Comparison of ENCODE assay signal across 20 cellular contexts in the genomic region with DNA sequence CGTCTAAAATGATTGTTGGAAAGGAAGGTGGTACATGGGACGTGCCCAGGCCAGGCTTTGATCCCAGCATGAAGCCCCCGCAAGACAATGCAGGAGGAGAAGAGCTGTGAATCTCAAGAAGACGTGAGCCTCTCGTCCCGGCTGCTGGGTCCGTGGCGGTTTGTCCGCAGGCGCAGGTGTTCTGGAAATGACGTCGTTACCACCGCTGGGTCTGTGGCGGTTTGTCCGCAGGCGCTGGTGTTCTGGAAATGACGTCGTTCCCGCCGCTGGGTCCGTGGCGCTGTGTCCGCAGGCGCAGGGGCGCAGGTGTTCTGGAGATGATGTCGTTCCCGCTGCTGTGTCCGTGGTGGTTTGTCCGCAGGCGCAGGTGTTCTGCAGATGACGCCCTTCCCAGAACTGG. TPM values are rescaled to one million over a fixed set of nuclear protein-coding genes. Genes with fewer than 3 reads are reported as not detected.
DNase-seq lines count a peak whose midpoint lies in the region; ATAC-seq and TF ChIP-seq lines count a peak whose summit lies in the region.
"Had no signal": no experiment of that assay in that cellular context is flagged by ENCODE, and none has a peak within 500 bp of the region (broad histone marks: within the 10 kb centered on the region; RNA-seq: fewer than 3 reads in every experiment).

No MANE protein-coding gene starts in this region.

- H3K79me2 ChIP-seq in GM23338 (replicated peaks; ENCODE audit: insufficient read depth) (peaks cover 71% of the 10 kb centered on the region), H9 (ENCODE audit: insufficient read depth, low read length) (peaks cover 7% of the 10 kb centered on the region; the same call in 1 of the 2 replicates)

- H3K4ac ChIP-seq in H9 (ENCODE audit: low read depth, low read length), result no peak overlapping the region
- H3K4ac ChIP-seq in neuronal stem cell (ENCODE audit: low read length), result no peak overlapping the region

- no peak overlapping the region for H3T11ph ChIP-seq in H9 (ENCODE audit: low read length)

- H3K23ac ChIP-seq in H9 (ENCODE audit: insufficient read length, low read depth, low read length) (no peak overlapping the region), neuronal stem cell (ENCODE audit: low read depth, low read length, poor library complexity) (peak overlapping the region; percentile 73)

- H3K36me3 Mint-ChIP-seq in GM23338 (ENCODE audit: low read depth) (peaks cover 80% of the 10 kb centered on the region), H9 (ENCODE audit: insufficient read depth in 1 of 3, low read depth in 3 of 3) (peaks cover 52 to 94% (median 85%) of the 10 kb centered on the region in 3 experiments; a peak in 6 of 7 replicates), WTC11 (peaks cover 73% of the 10 kb centered on the region)

- H2AK5ac ChIP-seq in H9 (ENCODE audit: insufficient read length, low read length) (no peak overlapping the region), neuronal stem cell (ENCODE audit: low read depth, low read length) (no peak overlapping the region)

- no peak overlapping the region for H3K4me2 ChIP-seq in GM23338
- no peak overlapping the region for H3K4me2 ChIP-seq in H9 (ENCODE audit: insufficient read depth, insufficient read length, low read length)
- H3K4me2 ChIP-seq in neuronal stem cell (ENCODE audit: insufficient read depth, low read length, poor library complexity, severe bottlenecking), result no peak overlapping the region

- H3K23me2 ChIP-seq in H9 (ENCODE audit: insufficient read length, low read depth, low read length, poor library complexity, severe bottlenecking), result no peaks in the 10 kb centered on the region

- peaks cover 30% of the 10 kb centered on the region for H3K36me3 ChIP-seq in GM23338 (ENCODE audit: insufficient read depth)
- peaks cover 59 to 100% of the 10 kb centered on the region in 2 donors for H3K36me3 ChIP-seq in neuronal stem cell (replicated peaks in 1 of 2; ENCODE audit: control insufficient read depth in 2 of 2, insufficient read depth in 2 of 2, low read length in 2 of 2)
- H3K36me3 ChIP-seq in tibial nerve, result peaks cover 5 to 99% (median 9%) of the 10 kb centered on the region in 3 donors

- CTCF ChIA-PET in WTC11 (lab: Charles Lee), result interaction anchor here (2.0 kb wide), 1 partner anchor 35 kb away, joined by 5 read pairs; no protein-coding TSS in a partner anchor

- peaks cover 22% of the 10 kb centered on the region; the same call in 1 of the 2 replicates for H3F3A ChIP-seq in GM23338 (replicated peaks; ENCODE audit: low read depth)

- H3K9me2 ChIP-seq in GM23338 (ENCODE audit: insufficient read depth), result no peaks in the 10 kb centered on the region

- TF ChIP-seq POLR2A in tibial nerve (IDR thresholded peaks at IDR 0.05), result no peak

- H2AFZ ChIP-seq in GM23338 (no peak overlapping the region), H9 (ENCODE audit: low read length) (no peak overlapping the region), neuronal stem cell (ENCODE audit: low read length) (no peak overlapping the region)

- H2BK5ac ChIP-seq in H9 (ENCODE audit: insufficient read length, low read length) (no peak overlapping the region), neuronal stem cell (ENCODE audit: low read length) (no peak overlapping the region)

- no peak overlapping the region for H3K56ac ChIP-seq in H9 (ENCODE audit: insufficient read length, low read depth, low read length)

- WGBS in H9 (ENCODE audit: extremely low coverage, insufficient read length, low lambda C conversion rate), result no CpG with 5 or more reads among the region's 31 CpGs
- no CpG with 5 or more reads among the region's 31 CpGs for WGBS in neuronal stem cell (ENCODE audit: extremely low coverage in 2 of 2, insufficient read length in 2 of 2, insufficient replicate concordance in 1 of 2), 2 donors
- WGBS in tibial nerve, 2 donors, result 87 to 90% methylated on average over 26 of the region's 31 CpGs

- H3K9me3 Mint-ChIP-seq in GM23338 (no peaks in the 10 kb centered on the region), H9 (no peaks in the 10 kb centered on the region), WTC11 (no peaks in the 10 kb centered on the region)
- H3K9me3 Mint-ChIP-seq: CD4-positive, CD25-positive, alpha-beta regulatory T cell; CD8-positive, alpha-beta memory T cell had no signal

- POLR2A ChIA-PET in WTC11 (lab: Charles Lee), result no interaction called here

- H3K9ac ChIP-seq in H9 (ENCODE audit: extremely low read depth, insufficient read length, low read length) (no peak overlapping the region), neuronal stem cell (ENCODE audit: low read depth, low read length, poor library complexity) (no peak overlapping the region)

- peaks cover 6% of the 10 kb centered on the region for H3K79me1 ChIP-seq in H9 (ENCODE audit: insufficient read depth, low read depth, low read length, poor library complexity, severe bottlenecking)
- peaks cover 12% of the 10 kb centered on the region for H3K79me1 ChIP-seq in neuronal stem cell (ENCODE audit: low read depth, low read length)

- DNase-seq in GM23338 (ENCODE audit: low spot score), result no peak
- DNase-seq in H9, result peak; percentile 57
- peak; percentile 25 for DNase-seq in WTC11 (ENCODE audit: low spot score)
- DNase-seq in neuronal stem cell (ENCODE audit: low spot score), result no peak
- DNase-seq in DMS 273 treated with DMSO at 0.1 percent for 48 hours (lab: John Stamatoyannopoulos, UW), result no peak
- DNase-seq in tibial nerve (ENCODE audit: low spot score in 2 of 2), result no peak
- DNase-seq: ACHN; BE2C; C1 segment of cervical spinal cord; CD4-positive, CD25-positive, alpha-beta regulatory T cell; CD8-positive, alpha-beta memory T cell; COR-L47; GDM1; GOT3; IMR-90; KBM-7 had no signal

- H4K91ac ChIP-seq in H9 (ENCODE audit: insufficient read length, low read depth, low read length) (no peak overlapping the region), neuronal stem cell (ENCODE audit: low read depth, low read length, poor library complexity) (no peak overlapping the region)

- no peak overlapping the region for H2BK120ac ChIP-seq in H9 (ENCODE audit: low read depth, low read length, poor library complexity, severe bottlenecking)
- H2BK120ac ChIP-seq in neuronal stem cell (ENCODE audit: low read depth, low read length), result no peak overlapping the region

- H3K4me3 Mint-ChIP-seq in GM23338, result no peak overlapping the region
- no peak overlapping the region for H3K4me3 Mint-ChIP-seq in H9
- no peak overlapping the region for H3K4me3 Mint-ChIP-seq in WTC11
- H3K4me3 Mint-ChIP-seq: CD8-positive, alpha-beta memory T cell had no signal

- H3K27me3 Mint-ChIP-seq in GM23338 (ENCODE audit: insufficient read depth, low read depth, poor library complexity), result peaks cover 7% of the 10 kb centered on the region
- no peaks in the 10 kb centered on the region for H3K27me3 Mint-ChIP-seq in H9 (ENCODE audit: low read depth)
- H3K27me3 Mint-ChIP-seq in WTC11 (ENCODE audit: low read depth), result no peaks in the 10 kb centered on the region
- H3K27me3 Mint-ChIP-seq: CD4-positive, CD25-positive, alpha-beta regulatory T cell; CD8-positive, alpha-beta memory T cell had no signal

- H3K14ac ChIP-seq in H9 (ENCODE audit: insufficient read depth, low read length), result no peak overlapping the region
- H3K14ac ChIP-seq in neuronal stem cell (ENCODE audit: low read length), result no peak overlapping the region

- H3K9me3 ChIP-seq in H9 (ENCODE audit: control insufficient read depth, low read depth, low read length) (no peaks in the 10 kb centered on the region), neuronal stem cell (replicated peaks in 1 of 2; ENCODE audit: control insufficient read depth in 2 of 2, insufficient read depth in 1 of 2, low read depth in 1 of 2, low read length in 2 of 2) (peaks cover 0 to 11% of the 10 kb centered on the region in 2 donors), tibial nerve (no peaks in the 10 kb centered on the region)
- H3K9me3 ChIP-seq: BE2C, HAP-1 had no signal

- peaks cover 34% of the 10 kb centered on the region for H4K20me1 ChIP-seq in GM23338 (replicated peaks; ENCODE audit: insufficient read depth)
- peaks cover 2% of the 10 kb centered on the region for H4K20me1 ChIP-seq in H9 (ENCODE audit: control insufficient read depth, insufficient read depth, insufficient read length)

- no peak overlapping the region for H4K8ac ChIP-seq in H9 (replicated peaks; ENCODE audit: insufficient read length, low read depth, low read length)
- no peak overlapping the region for H4K8ac ChIP-seq in neuronal stem cell (ENCODE audit: low read depth, low read length)

- H2BK12ac ChIP-seq in H9 (ENCODE audit: insufficient read length, low read depth, low read length) (no peak overlapping the region), neuronal stem cell (ENCODE audit: low read length) (peak overlapping the region; percentile 58)

- no peak overlapping the region; the same call in 1 of the 2 replicates for H3K27ac Mint-ChIP-seq in GM23338
- H3K27ac Mint-ChIP-seq in H9, result no peak overlapping the region
- H3K27ac Mint-ChIP-seq in WTC11, result peak overlapping the region; percentile 57
- H3K27ac Mint-ChIP-seq: CD4-positive, CD25-positive, alpha-beta regulatory T cell; CD8-positive, alpha-beta memory T cell had no signal

- H3K27me3 ChIP-seq in GM23338 (ENCODE audit: insufficient read depth) (no peaks in the 10 kb centered on the region), H9 (ENCODE audit: insufficient read depth, low read length) (no peaks in the 10 kb centered on the region; the same call in 1 of the 2 replicates), neuronal stem cell (ENCODE audit: control insufficient read depth in 3 of 3, insufficient read depth in 3 of 3, low read depth in 1 of 3, low read length in 3 of 3) (no peaks in the 10 kb centered on the region), tibial nerve (no peaks in the 10 kb centered on the region)
- H3K27me3 ChIP-seq: BE2C had no signal

- H2BK15ac ChIP-seq in H9 (ENCODE audit: low read depth, low read length) (no peak overlapping the region), neuronal stem cell (ENCODE audit: low read length) (no peak overlapping the region)

- H3K4me3 ChIP-seq in GM23338, result no peak overlapping the region
- no peak overlapping the region for H3K4me3 ChIP-seq in neuronal stem cell (ENCODE audit: low read length in 2 of 2)
- no peak overlapping the region for H3K4me3 ChIP-seq in tibial nerve
- H3K4me3 ChIP-seq: HAP-1 had no signal

- no peak for TF ChIP-seq CTCF in GM23338 (conservative IDR thresholded peaks at IDR 0.05; ENCODE audit: low read depth in 2 of 2)
- no peak for TF ChIP-seq CTCF in H9 (conservative IDR thresholded peaks at IDR 0.05)
- no peak for TF ChIP-seq CTCF in WTC11 (IDR thresholded peaks at IDR 0.05)
- no peak for TF ChIP-seq CTCF in tibial nerve (IDR thresholded peaks at IDR 0.05)

- no peaks in the 10 kb centered on the region; the same call in 1 of the 3 replicates for H3K4me1 Mint-ChIP-seq in GM23338
- peaks cover 6 to 7% of the 10 kb centered on the region in 2 experiments; a peak in 2 of 4 replicates for H3K4me1 Mint-ChIP-seq in H9
- H3K4me1 Mint-ChIP-seq in WTC11, result peaks cover 11% of the 10 kb centered on the region

- no peak overlapping the region for H2BK20ac ChIP-seq in H9 (ENCODE audit: low read depth, low read length, poor library complexity, severe bottlenecking)

- ATAC-seq in GM23338 (peak; percentile 60), WTC11 (no peak), HG02870 (IDR thresholded peaks at IDR 0.05; ENCODE audit: unreplicated experiment) (no peak), HG03025 (IDR thresholded peaks at IDR 0.05; ENCODE audit: low FRiP score, unreplicated experiment) (no peak)

- H3K18ac ChIP-seq in H9 (ENCODE audit: insufficient read length, low read depth, low read length) (no peak overlapping the region), neuronal stem cell (ENCODE audit: low read length) (no peak overlapping the region)

- H3K27ac ChIP-seq in GM23338 (ENCODE audit: low read depth), result no peak overlapping the region
- no peak overlapping the region for H3K27ac ChIP-seq in H9 (ENCODE audit: insufficient read length, low read depth, low read length)
- H3K27ac ChIP-seq in neuronal stem cell (replicated peaks; ENCODE audit: low read length), result no peak overlapping the region
- H3K27ac ChIP-seq in tibial nerve, result no peak overlapping the region
- H3K27ac ChIP-seq: HL-60 had no signal

- TF ChIP-seq EP300 in tibial nerve (IDR thresholded peaks at IDR 0.05), result no peak

- H3K4me1 ChIP-seq in GM23338 (ENCODE audit: insufficient read depth) (no peaks in the 10 kb centered on the region), H9 (ENCODE audit: insufficient read depth, low read length) (no peaks in the 10 kb centered on the region), neuronal stem cell (ENCODE audit: control insufficient read depth in 2 of 2, insufficient read depth in 1 of 2, low read depth in 1 of 2, low read length in 2 of 2) (peaks cover 0 to 10% of the 10 kb centered on the region in 2 donors), tibial nerve (no peaks in the 10 kb centered on the region)
- H3K4me1 ChIP-seq: BE2C, HAP-1 had no signal

- H4K5ac ChIP-seq in H9 (ENCODE audit: insufficient read length, low read depth, low read length), result no peak overlapping the region

RNA-seq across cellular contexts. Expression of a gene that starts 14.1 kb away (rescaled TPM):
- total RNA-seq in GM23338 (2014; rRNA removed; shearing (Covaris generic)), result 267 and 326 TPM in 2 replicates
- 69.4 and 77.1 TPM in 2 replicates for polyA plus RNA-seq in GM23338 (2016; fragmentation: Nextera tagmentation; extraction: Ambion mirVana)
- total RNA-seq in H9 (2021) (110 and 119 TPM in 2 replicates), WTC11 (2021) (132 to 141 TPM (median 133 TPM) in 3 replicates), tibial nerve (100 to 1,000 TPM; 102 to 178 (median 127) TPM)
- 43.4 TPM for polyA plus RNA-seq in neuronal stem cell (2013, experiment 1 of 2)
- 47.1 TPM for polyA plus RNA-seq in neuronal stem cell (2013, experiment 2 of 2)

RNA-seq across cellular contexts. Expression of a gene that starts 31.9 kb away (rescaled TPM):
- 114 and 159 TPM in 2 replicates for total RNA-seq in GM23338 (2014; rRNA removed; shearing (Covaris generic))
- polyA plus RNA-seq in GM23338 (2016; fragmentation: Nextera tagmentation; extraction: Ambion mirVana), result 130 and 140 TPM in 2 replicates
- total RNA-seq in H9 (2021) (178 and 181 TPM in 2 replicates), WTC11 (2021) (142 to 184 TPM (median 146 TPM) in 3 replicates), tibial nerve (100 to 1,000 TPM; 104 to 177 (median 112) TPM)
- 65.4 TPM for polyA plus RNA-seq in neuronal stem cell (2013, experiment 1 of 2)
- polyA plus RNA-seq in neuronal stem cell (2013, experiment 2 of 2), result 69.8 TPM

RNA-seq across cellular contexts. Expression of a gene that starts 38.2 kb away (rescaled TPM):
- 3,617 and 4,677 TPM in 2 replicates for total RNA-seq in GM23338 (2014; rRNA removed; shearing (Covaris generic))
- 3,489 and 3,901 TPM in 2 replicates for polyA plus RNA-seq in GM23338 (2016; fragmentation: Nextera tagmentation; extraction: Ambion mirVana)
- 2,157 and 2,259 TPM in 2 replicates for total RNA-seq in H9 (2021)
- total RNA-seq in WTC11 (2021), result 2,631 to 3,314 TPM (median 3,295 TPM) in 3 replicates
- polyA plus RNA-seq in neuronal stem cell (2013, experiment 1 of 2), result 5,003 TPM
- 4,966 TPM for polyA plus RNA-seq in neuronal stem cell (2013, experiment 2 of 2)
- total RNA-seq in tibial nerve, result 1,000 to 10,000 TPM; 5,811 to 9,745 (median 6,935) TPM

RNA-seq across cellular contexts. Expression of a gene that starts 53.3 kb away (rescaled TPM):
- total RNA-seq in GM23338 (2014; rRNA removed; shearing (Covaris generic)), result 15.7 and 18.4 TPM in 2 replicates
- 10.0 and 11.2 TPM in 2 replicates for polyA plus RNA-seq in GM23338 (2016; fragmentation: Nextera tagmentation; extraction: Ambion mirVana)
- total RNA-seq in H9 (2021), result 22.5 and 23.4 TPM in 2 replicates
- 42.6 to 62.4 TPM (median 55.6 TPM) in 3 replicates for total RNA-seq in WTC11 (2021)
- polyA plus RNA-seq in neuronal stem cell (2013, experiment 1 of 2), result 1.4 TPM
- polyA plus RNA-seq in neuronal stem cell (2013, experiment 2 of 2), result 1.6 TPM
- total RNA-seq in tibial nerve, result 10 to 100 TPM in 1 of 4 donors, 1 to 10 TPM in 1, under 1 TPM in 1, not detected in 1; 0.90 to 10.0 (median 4.2) TPM

Comparison
In these comparisons a context has a peak if more than half of its experiments do, and no peak if none do; other contexts are left out.
1. DNase-seq: peak in H9 (single experiment) and WTC11 (single experiment); none in GM23338 (single experiment), neuronal stem cell (single experiment), DMS 273 treated with DMSO at 0.1 percent for 48 hours (single experiment) and tibial nerve (0 of 2).